In the genomic region with DNA sequence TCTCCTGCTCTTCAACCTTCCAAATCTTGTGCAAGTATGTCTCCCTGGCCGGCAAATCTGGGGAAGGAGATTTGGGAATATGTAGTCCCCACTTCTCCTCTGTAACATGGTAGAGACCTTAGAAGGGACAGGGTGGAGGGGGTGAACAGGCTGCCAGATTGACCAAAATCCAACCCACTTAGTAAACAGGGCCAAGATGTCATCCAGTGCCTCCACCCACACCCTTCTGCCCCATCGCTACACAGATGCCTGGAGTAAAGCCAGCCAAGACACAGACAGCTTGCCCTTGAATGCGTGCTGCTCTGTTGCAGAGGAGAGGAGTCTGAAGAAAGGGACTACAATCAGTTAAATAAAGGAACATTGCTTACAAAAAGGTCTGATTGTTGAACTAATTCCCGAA, we compare ENCODE assay signal across 16 cellular contexts.
A peak's percentile ranks its signal among the peaks of the same experiment; 100 is the strongest.
DNase-seq lines count a peak whose midpoint lies in the region; ATAC-seq, FAIRE-seq and TF ChIP-seq lines count a peak whose summit lies in the region.
"Had no signal": no experiment of that assay in that cellular context is flagged by ENCODE, and none has a peak within 500 bp of the region (broad histone marks: within the 10 kb centered on the region; RNA-seq: fewer than 3 reads in every experiment).

No MANE protein-coding gene starts in this region.

- WGBS in HepG2 (ENCODE audit: low lambda C conversion rate), result 25% methylated on average over 4 of the region's 4 CpGs

- H3K36me3 ChIP-seq in subcutaneous abdominal adipose tissue (ENCODE audit: control insufficient read depth in 5 of 5, insufficient read depth in 5 of 5, low read length in 5 of 5), result no peaks in the 10 kb centered on the region
- no peaks in the 10 kb centered on the region for H3K36me3 ChIP-seq in HepG2 (replicated peaks in 1 of 2; ENCODE audit: control insufficient read depth in 1 of 2, insufficient read depth in 2 of 2, low read length in 2 of 2)
- H3K36me3 ChIP-seq: sigmoid colon had no signal

- peak overlapping the region; percentile 16 for H3K27ac ChIP-seq in angular gyrus (ENCODE audit: low read depth, low read length)
- peak overlapping the region; percentile 69 for H3K27ac ChIP-seq in subcutaneous abdominal adipose tissue (ENCODE audit: low read depth, low read length)
- H3K27ac ChIP-seq in HepG2 (ENCODE audit: extremely low read length, insufficient read depth, low read length), result no peak overlapping the region
- H3K27ac ChIP-seq: C4-2B had no signal

- TF ChIP-seq CTCF in HepG2 (CRISPR knock-in tag; IDR thresholded peaks at IDR 0.05), result no peak

- peak; percentile 36 to 62 for ATAC-seq in left cardiac atrium
- no peak for ATAC-seq in HG02642 (IDR thresholded peaks at IDR 0.05; ENCODE audit: poor library complexity, unreplicated experiment)
- no peak for ATAC-seq in HepG2
- ATAC-seq: activated T-cell treated with anti-CD3 and anti-CD28 coated beads, Interleukin-2, amount 50 U/mL, for 4 hours; HCT116; stimulated activated naive CD8-positive, alpha-beta T cell treated with anti-CD3 and anti-CD28 coated beads, Interleukin-15, Interleukin-2, amounts not matched to agents 100 U/mL and 50 U/mL, for 24 hours had no signal

- H3K9ac ChIP-seq in subcutaneous abdominal adipose tissue (ENCODE audit: low read length in 5 of 5) (no peak overlapping the region), HepG2 (ENCODE audit: insufficient read depth, low read depth, low read length) (no peak overlapping the region)

- POLR2A ChIA-PET in HepG2 (lab: Yijun Ruan, JAX), result no interaction called here

- H4K20me1 ChIP-seq in HepG2 (ENCODE audit: insufficient read depth, low read length), result no peaks in the 10 kb centered on the region

- TF ChIP-seq POLR2A in HepG2 (IDR thresholded peaks at IDR 0.05; ENCODE audit: insufficient read depth in 1 of 2, low read depth in 2 of 2, low read length in 2 of 2), result no peak

- FAIRE-seq in HepG2 (lab: Jason Lieb, UNC), result no peak

- DNase-seq in GM03348 (ENCODE audit: low spot score) (peak; percentile 63), left cardiac atrium (peak; percentile 28), NCI-H146 treated with DMSO at 0.1 percent for 48 hours (lab: John Stamatoyannopoulos, UW; ENCODE audit: unreplicated experiment) (no peak), HepG2 (ENCODE audit: low spot score) (no peak)
- no peak for DNase-seq in activated CD8-positive, alpha-beta memory T cell treated with anti-CD3 and anti-CD28 coated beads, Interleukin-2, amount 50 U/mL, for 48 hours
- DNase-seq: activated T-cell treated with anti-CD3 and anti-CD28 coated beads, Interleukin-2, amount 50 U/mL, for 4 hours; cortex of kidney; NCI-H2029 treated with DMSO at 0.1 percent for 48 hours; sigmoid colon; stimulated activated naive CD8-positive, alpha-beta T cell treated with anti-CD3 and anti-CD28 coated beads, Interleukin-15, Interleukin-2, amounts not matched to agents 100 U/mL and 50 U/mL, for 24 hours had no signal

- TF ChIP-seq EP300 in HepG2 (IDR thresholded peaks at IDR 0.05; ENCODE audit: low read depth in 2 of 2, low read length in 2 of 2) (no peak), HepG2 (CRISPR knock-in tag; IDR thresholded peaks at IDR 0.05; ENCODE audit: borderline replicate concordance) (no peak)

- H3K4me3 ChIP-seq in subcutaneous abdominal adipose tissue (ENCODE audit: low read depth in 1 of 5, low read length in 5 of 5) (peak overlapping the region in 2 of 5 donors; percentile 5 to 41), HepG2 (replicated peaks in 1 of 3; ENCODE audit: insufficient read depth in 1 of 3, low read depth in 2 of 3, low read length in 3 of 3) (no peak overlapping the region)
- H3K4me3 ChIP-seq: lung, sigmoid colon had no signal

- H2AFZ ChIP-seq in HepG2 (ENCODE audit: low read length), result no peak overlapping the region

- in situ Hi-C loops in HepG2 (cut with HindIII; ENCODE audit: extremely low pct_ligation_motif_present, low pct_unique_long_range_greater_than_20kb), result no loop called here

- CTCF ChIA-PET in HepG2 (lab: Yijun Ruan, JAX; ENCODE audit: low intra/inter-chr PET ratio, low total read pairs), result no interaction called here

- BruUV-seq in HepG2 (replicated peaks; lab: Mats Ljungman, UMichigan), result no TSS peak

- intact Hi-C loops in left cardiac atrium (cut with DNase I) (no loop called here), HepG2 (cut with micrococcal nuclease; ENCODE audit: unreplicated experiment) (no loop called here)

- H3K4me1 ChIP-seq in subcutaneous abdominal adipose tissue (ENCODE audit: control insufficient read depth in 5 of 5, insufficient read depth in 5 of 5, low read length in 5 of 5), result peaks cover 0 to 27% (median 23%) of the 10 kb centered on the region in 5 donors
- no peaks in the 10 kb centered on the region for H3K4me1 ChIP-seq in HepG2 (ENCODE audit: insufficient read depth, low read length)
- H3K4me1 ChIP-seq: sigmoid colon had no signal

- H3K9me3 ChIP-seq in subcutaneous abdominal adipose tissue (ENCODE audit: control insufficient read depth in 5 of 5, low read length in 5 of 5) (no peaks in the 10 kb centered on the region), HepG2 (ENCODE audit: low read length) (no peaks in the 10 kb centered on the region)
- H3K9me3 ChIP-seq: sigmoid colon had no signal

- H3K27me3 ChIP-seq in subcutaneous abdominal adipose tissue (ENCODE audit: control insufficient read depth in 5 of 5, insufficient read depth in 4 of 5, low read length in 5 of 5) (no peaks in the 10 kb centered on the region), HepG2 (ENCODE audit: control insufficient read depth in 1 of 2, insufficient read depth in 2 of 2, low read length in 2 of 2) (no peaks in the 10 kb centered on the region; a peak in 2 of 5 replicates)
- H3K27me3 ChIP-seq: sigmoid colon had no signal

- no peaks in the 10 kb centered on the region for H3K79me2 ChIP-seq in HepG2 (ENCODE audit: insufficient read depth, low read length)

- H3K4me2 ChIP-seq in HepG2 (ENCODE audit: low read depth, low read length), result no peak overlapping the region

- TF ChIP-seq RAD21 in HepG2 (CRISPR knock-in tag; IDR thresholded peaks at IDR 0.05), result no peak

TF ChIP-seq in HepG2, 621 proteins besides CTCF, POLR2A, EP300 and RAD21:
- TF ChIP-seq, protein P1, sequence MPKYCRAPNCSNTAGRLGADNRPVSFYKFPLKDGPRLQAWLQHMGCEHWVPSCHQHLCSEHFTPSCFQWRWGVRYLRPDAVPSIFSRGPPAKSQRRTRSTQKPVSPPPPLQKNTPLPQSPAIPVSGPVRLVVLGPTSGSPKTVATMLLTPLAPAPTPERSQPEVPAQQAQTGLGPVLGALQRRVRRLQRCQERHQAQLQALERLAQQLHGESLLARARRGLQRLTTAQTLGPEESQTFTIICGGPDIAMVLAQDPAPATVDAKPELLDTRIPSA (CRISPR knock-in tag; IDR thresholded peaks at IDR 0.05; ENCODE audit: borderline replicate concordance), result no peak

Comparison
In these comparisons a context has a peak if more than half of its experiments do, and no peak if none do; other contexts are left out.
1. DNase-seq: peak in GM03348 (single experiment) and left cardiac atrium (single experiment); none in NCI-H146 treated with DMSO at 0.1 percent for 48 hours (single experiment), HepG2 (single experiment) and activated CD8-positive, alpha-beta memory T cell treated with anti-CD3 and anti-CD28 coated beads, Interleukin-2, amount 50 U/mL, for 48 hours (single experiment).
2. ATAC-seq: peak in left cardiac atrium (2 of 2); none in HG02642 (single experiment) and HepG2 (single experiment).